ENCODE assay signal across 1 cellular context in the genomic region with DNA sequence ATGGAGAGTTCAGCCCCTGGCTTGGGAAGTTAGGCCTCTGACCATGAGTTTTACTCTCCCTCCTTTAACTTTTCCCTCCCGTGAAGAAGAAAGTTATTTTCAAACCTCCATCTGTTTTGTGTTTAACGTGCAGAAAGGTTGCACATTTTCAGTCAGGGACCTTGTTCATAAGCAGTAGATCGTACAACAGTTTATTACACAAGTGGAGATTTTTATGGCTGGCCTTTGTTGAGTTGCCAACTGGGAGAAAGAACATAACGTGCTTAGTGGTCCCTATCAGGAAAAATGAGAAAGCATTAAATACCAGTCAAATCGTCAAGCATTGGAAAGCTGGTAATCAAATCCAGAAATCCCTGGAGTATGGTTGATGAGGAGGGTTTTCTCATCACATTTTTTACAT.
TF ChIP-seq lines count a peak whose summit lies in the region.

No MANE protein-coding gene starts in this region.

TF ChIP-seq in WTC11, 78 proteins besides CTCF, POLR2A, EP300 and RAD21 (continued from another document):
- TF ChIP-seq, protein P1, sequence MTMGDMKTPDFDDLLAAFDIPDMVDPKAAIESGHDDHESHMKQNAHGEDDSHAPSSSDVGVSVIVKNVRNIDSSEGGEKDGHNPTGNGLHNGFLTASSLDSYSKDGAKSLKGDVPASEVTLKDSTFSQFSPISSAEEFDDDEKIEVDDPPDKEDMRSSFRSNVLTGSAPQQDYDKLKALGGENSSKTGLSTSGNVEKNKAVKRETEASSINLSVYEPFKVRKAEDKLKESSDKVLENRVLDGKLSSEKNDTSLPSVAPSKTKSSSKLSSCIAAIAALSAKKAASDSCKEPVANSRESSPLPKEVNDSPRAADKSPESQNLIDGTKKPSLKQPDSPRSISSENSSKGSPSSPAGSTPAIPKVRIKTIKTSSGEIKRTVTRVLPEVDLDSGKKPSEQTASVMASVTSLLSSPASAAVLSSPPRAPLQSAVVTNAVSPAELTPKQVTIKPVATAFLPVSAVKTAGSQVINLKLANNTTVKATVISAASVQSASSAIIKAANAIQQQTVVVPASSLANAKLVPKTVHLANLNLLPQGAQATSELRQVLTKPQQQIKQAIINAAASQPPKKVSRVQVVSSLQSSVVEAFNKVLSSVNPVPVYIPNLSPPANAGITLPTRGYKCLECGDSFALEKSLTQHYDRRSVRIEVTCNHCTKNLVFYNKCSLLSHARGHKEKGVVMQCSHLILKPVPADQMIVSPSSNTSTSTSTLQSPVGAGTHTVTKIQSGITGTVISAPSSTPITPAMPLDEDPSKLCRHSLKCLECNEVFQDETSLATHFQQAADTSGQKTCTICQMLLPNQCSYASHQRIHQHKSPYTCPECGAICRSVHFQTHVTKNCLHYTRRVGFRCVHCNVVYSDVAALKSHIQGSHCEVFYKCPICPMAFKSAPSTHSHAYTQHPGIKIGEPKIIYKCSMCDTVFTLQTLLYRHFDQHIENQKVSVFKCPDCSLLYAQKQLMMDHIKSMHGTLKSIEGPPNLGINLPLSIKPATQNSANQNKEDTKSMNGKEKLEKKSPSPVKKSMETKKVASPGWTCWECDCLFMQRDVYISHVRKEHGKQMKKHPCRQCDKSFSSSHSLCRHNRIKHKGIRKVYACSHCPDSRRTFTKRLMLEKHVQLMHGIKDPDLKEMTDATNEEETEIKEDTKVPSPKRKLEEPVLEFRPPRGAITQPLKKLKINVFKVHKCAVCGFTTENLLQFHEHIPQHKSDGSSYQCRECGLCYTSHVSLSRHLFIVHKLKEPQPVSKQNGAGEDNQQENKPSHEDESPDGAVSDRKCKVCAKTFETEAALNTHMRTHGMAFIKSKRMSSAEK (CRISPR knock-in tag; IDR thresholded peaks at IDR 0.05; ENCODE audit: borderline replicate concordance): no peak
- TF ChIP-seq, protein P2, sequence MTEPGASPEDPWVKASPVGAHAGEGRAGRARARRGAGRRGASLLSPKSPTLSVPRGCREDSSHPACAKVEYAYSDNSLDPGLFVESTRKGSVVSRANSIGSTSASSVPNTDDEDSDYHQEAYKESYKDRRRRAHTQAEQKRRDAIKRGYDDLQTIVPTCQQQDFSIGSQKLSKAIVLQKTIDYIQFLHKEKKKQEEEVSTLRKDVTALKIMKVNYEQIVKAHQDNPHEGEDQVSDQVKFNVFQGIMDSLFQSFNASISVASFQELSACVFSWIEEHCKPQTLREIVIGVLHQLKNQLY (CRISPR knock-in tag; IDR thresholded peaks at IDR 0.05): no peak
TF ChIP-seq in WTC11: peak in this region for 0.
